ENCODE assay signal across 18 cellular contexts in the genomic region with DNA sequence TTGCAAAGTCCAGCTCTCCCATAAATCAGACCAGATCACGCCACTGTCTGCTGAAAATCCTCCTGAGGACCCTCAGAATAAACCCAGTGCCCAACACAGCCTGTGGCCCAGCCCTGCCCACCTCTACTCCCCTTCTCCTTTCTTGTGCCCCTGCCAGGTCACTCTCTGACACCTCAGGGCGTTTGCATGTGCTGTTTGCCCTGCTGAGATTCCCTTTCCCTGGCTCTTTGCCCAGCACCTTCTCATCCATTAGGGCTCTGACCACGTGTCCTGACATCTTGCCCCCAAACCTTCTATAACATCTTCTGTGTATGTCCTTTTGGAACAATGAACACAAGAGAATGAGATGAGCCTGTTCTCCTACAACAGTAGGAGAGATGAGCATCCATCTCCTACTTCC. TPM values are rescaled to one million over a fixed set of nuclear protein-coding genes. Genes with fewer than 3 reads are reported as not detected.
"Had no signal": no experiment of that assay in that cellular context is flagged by ENCODE, and none has a peak within 500 bp of the region (broad histone marks: within the 10 kb centered on the region; RNA-seq: fewer than 3 reads in every experiment).

No MANE protein-coding gene starts in this region.

- ATAC-seq: activated CD4-positive, alpha-beta T cell treated with anti-CD3 and anti-CD28 coated beads for 36 hours; heart left ventricle had no signal

- H3K4me3 Mint-ChIP-seq: activated CD4-positive, alpha-beta T cell treated with anti-CD3 and anti-CD28 coated beads for 36 hours; dendritic cell treated with granulocyte-macrophage colony-stimulating factor and Interleukin-4, amounts not matched to agents 40 ng/mL and 50 ng/mL, for 4 days; nephron progenitor cell had no signal

- DNase-seq: activated CD4-positive, alpha-beta T cell treated with anti-CD3 and anti-CD28 coated beads for 36 hours; activated naive CD4-positive, alpha-beta T cell; effector memory CD4-positive, alpha-beta T cell; heart left ventricle; nephron progenitor cell; sigmoid colon; stimulated activated CD4-positive, alpha-beta T cell treated with anti-CD3 and anti-CD28 coated beads, Interleukin-1b, Interleukin-23, amount 100 ng/mL, for 48 hours had no signal

- FAIRE-seq: frontal cortex had no signal

- H3K27ac Mint-ChIP-seq: activated CD4-positive, alpha-beta T cell treated with anti-CD3 and anti-CD28 coated beads for 36 hours; dendritic cell treated with granulocyte-macrophage colony-stimulating factor and Interleukin-4, amounts not matched to agents 40 ng/mL and 50 ng/mL, for 4 days; nephron progenitor cell had no signal

RNA-seq across cellular contexts. Expression of gene NMUR1, which starts 18.5 kb away (rescaled TPM):
- total RNA-seq: activated CD4-positive, alpha-beta T cell treated with anti-CD3 and anti-CD28 coated beads for 36 hours; pulmonary artery endothelial cell had no signal

RNA-seq across cellular contexts. Expression of gene TEX44, which starts 43.9 kb away (rescaled TPM):
- total RNA-seq: activated CD4-positive, alpha-beta T cell treated with anti-CD3 and anti-CD28 coated beads for 36 hours; ascending aorta; breast epithelium; cerebellum; fibroblast of lung; frontal cortex; heart left ventricle; lower leg skin; mesenteric fat pad; omental fat pad; pulmonary artery endothelial cell; sigmoid colon; ureter had no signal
- polyA plus RNA-seq: fibroblast of lung, heart left ventricle, sigmoid colon had no signal
